Comparison of ENCODE assay signal across 8 cellular contexts in the genomic region with DNA sequence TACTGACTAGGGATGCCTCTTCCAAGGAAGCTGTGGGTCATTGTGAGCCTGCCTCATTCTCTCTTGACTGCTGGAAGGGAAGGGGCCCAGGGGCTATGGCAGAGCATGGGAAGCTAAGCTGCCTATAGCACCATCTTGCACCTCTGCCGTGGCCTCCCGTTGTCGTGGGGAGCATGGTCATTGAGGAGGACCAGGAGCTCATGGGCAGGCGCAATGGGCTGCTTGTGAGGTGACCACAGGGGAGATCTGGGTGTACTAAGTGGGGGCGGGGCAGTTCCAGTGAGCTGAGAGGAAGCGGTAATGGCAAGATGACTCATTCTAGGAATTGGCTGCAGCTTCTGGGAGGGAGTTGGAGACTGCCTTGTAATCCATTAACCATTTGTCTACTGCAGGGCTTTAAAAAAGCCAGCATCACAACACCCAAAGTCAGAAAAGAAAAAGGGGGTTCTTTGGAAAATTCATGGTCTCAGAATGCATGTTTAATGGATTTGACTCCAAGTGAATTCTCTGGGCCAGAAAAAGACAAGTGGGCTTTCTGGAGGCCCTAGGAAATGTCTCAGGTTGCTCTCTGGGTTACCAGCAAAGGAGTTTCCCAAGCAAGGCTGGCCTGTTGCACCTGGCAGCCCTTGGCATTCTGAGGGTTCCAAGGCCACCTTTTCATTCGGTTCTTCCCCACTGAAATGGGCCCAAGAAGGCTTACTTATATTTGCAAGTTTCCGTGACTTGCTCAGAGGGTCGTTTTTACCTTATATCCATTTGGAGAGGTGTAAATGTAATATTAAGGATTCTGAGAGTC. TPM values are rescaled to one million over a fixed set of nuclear protein-coding genes. Genes with fewer than 3 reads are reported as not detected.
DNase-seq lines count a peak whose midpoint lies in the region; ATAC-seq and FAIRE-seq lines count a peak whose summit lies in the region.

No MANE protein-coding gene starts in this region.

- peak overlapping the region; percentile 71 for H3K27ac Mint-ChIP-seq in activated CD4-positive, alpha-beta T cell treated with anti-CD3 and anti-CD28 coated beads, Interleukin-2, amount 10 ng/mL, durations not matched to agents 7 days and 5 days

- POLR2A ChIA-PET in activated CD4-positive, alpha-beta T cell treated with anti-CD3 and anti-CD28 coated beads, Interleukin-2, amount 10 ng/mL, durations not matched to agents 7 days and 5 days (lab: Charles Lee): no interaction called here

- H3K4me3 Mint-ChIP-seq in activated CD4-positive, alpha-beta T cell treated with anti-CD3 and anti-CD28 coated beads, Interleukin-2, amount 10 ng/mL, durations not matched to agents 7 days and 5 days: peak overlapping the region; percentile 89

- DNase-seq in AG08395 (ENCODE audit: low spot score): peak; percentile 88
- no peak for DNase-seq in GM18507 (ENCODE audit: extremely low spot score, insufficient read length, low read depth)
- peak; percentile 97 for DNase-seq in M059J (ENCODE audit: low read depth)
- DNase-seq in activated CD4-positive, alpha-beta T cell treated with anti-CD3 and anti-CD28 coated beads, Interleukin-2, amount 10 ng/mL, durations not matched to agents 7 days and 5 days: peak; percentile 71
- DNase-seq in effector CD4-positive, alpha-beta T cell: peak; percentile 23
- DNase-seq in lung microvascular endothelial cell (ENCODE audit: low read depth in 2 of 2): peak; percentile 87 to 96
- peak; percentile 54 for DNase-seq in stimulated activated CD8-positive, alpha-beta memory T cell treated with anti-CD3 and anti-CD28 coated beads, Interleukin-4, amount 100 ng/mL, for 24 hours (ENCODE audit: low read depth)

- H3K9me3 Mint-ChIP-seq in activated CD4-positive, alpha-beta T cell treated with anti-CD3 and anti-CD28 coated beads, Interleukin-2, amount 10 ng/mL, durations not matched to agents 7 days and 5 days: no peaks in the 10 kb centered on the region

- ATAC-seq in GM19035 (IDR thresholded peaks at IDR 0.05; ENCODE audit: unreplicated experiment): no peak

- no peaks in the 10 kb centered on the region for H3K27me3 Mint-ChIP-seq in activated CD4-positive, alpha-beta T cell treated with anti-CD3 and anti-CD28 coated beads, Interleukin-2, amount 10 ng/mL, durations not matched to agents 7 days and 5 days

- FAIRE-seq in GM18507 (lab: Jason Lieb, UNC): peak; percentile 94

- peaks cover 86% of the 10 kb centered on the region for H3K4me1 Mint-ChIP-seq in activated CD4-positive, alpha-beta T cell treated with anti-CD3 and anti-CD28 coated beads, Interleukin-2, amount 10 ng/mL, durations not matched to agents 7 days and 5 days

- CTCF ChIA-PET in activated CD4-positive, alpha-beta T cell treated with anti-CD3 and anti-CD28 coated beads, Interleukin-2, amount 10 ng/mL, durations not matched to agents 7 days and 5 days (lab: Charles Lee): interaction anchor here (0.7 to 1.3 kb wide), 7 partner anchors 14 to 165 kb away, joined by 3 to 17 read pairs (median 3); no protein-coding TSS in a partner anchor

- peaks cover 32% of the 10 kb centered on the region for H3K36me3 Mint-ChIP-seq in activated CD4-positive, alpha-beta T cell treated with anti-CD3 and anti-CD28 coated beads, Interleukin-2, amount 10 ng/mL, durations not matched to agents 7 days and 5 days (ENCODE audit: low read depth)

RNA-seq across cellular contexts. Expression of gene DUSP5, which starts 3.6 kb away (rescaled TPM):
- total RNA-seq in M059J (2014; rRNA removed; shearing (Covaris generic)): 6.8 and 8.1 TPM in 2 replicates
- 10 to 100 TPM; 24.8 to 25.9 TPM for total RNA-seq in activated CD4-positive, alpha-beta T cell treated with anti-CD3 and anti-CD28 coated beads, Interleukin-2, amount 10 ng/mL, durations not matched to agents 7 days and 5 days
- total RNA-seq in lung microvascular endothelial cell: 18.7 and 23.0 TPM in 2 replicates
